In genomic region chr21:46063734-46064680, GRCh38 we compare ENCODE assay signal across 16 cellular contexts. TPM values are rescaled to one million over a fixed set of nuclear protein-coding genes. Genes with fewer than 3 reads are reported as not detected.
DNase-seq lines count a peak whose midpoint lies in the region; ATAC-seq and TF ChIP-seq lines count a peak whose summit lies in the region.
"Had no signal": no experiment of that assay in that cellular context is flagged by ENCODE, and none has a peak within 500 bp of the region (broad histone marks: within the 10 kb centered on the region; RNA-seq: fewer than 3 reads in every experiment).

No MANE protein-coding gene starts in this region.

- peak overlapping the region; percentile 96 for H3K9ac ChIP-seq in mesenchymal stem cell (ENCODE audit: low read length)
- H3K9ac ChIP-seq in smooth muscle cell (ENCODE audit: low read depth) = no peak overlapping the region

- H3K27me3 ChIP-seq in mesenchymal stem cell (ENCODE audit: control insufficient read depth in 1 of 2, insufficient read depth in 1 of 2, low read length in 2 of 2) (no peaks in the 10 kb centered on the region), smooth muscle cell (ENCODE audit: low read depth) (no peaks in the 10 kb centered on the region)

- no peaks in the 10 kb centered on the region for H3K36me3 Mint-ChIP-seq in activated CD8-positive, alpha-beta memory T cell treated with anti-CD3 and anti-CD28 coated beads, Interleukin-2, amount 10 ng/mL, durations not matched to agents 7 days and 5 days
- H3K36me3 Mint-ChIP-seq: activated naive CD4-positive, alpha-beta T cell treated with anti-CD3 and anti-CD28 coated beads, Interleukin-2, amount 50 U/mL, for 24 hours had no signal

- DNase-seq in GM03348 (ENCODE audit: low spot score) = peak; percentile 0
- DNase-seq in activated CD8-positive, alpha-beta memory T cell treated with anti-CD3 and anti-CD28 coated beads, Interleukin-2, amount 10 ng/mL, durations not matched to agents 7 days and 5 days = peak; percentile 18
- DNase-seq in mesenchymal stem cell = no peak
- no peak for DNase-seq in smooth muscle cell (lab: John Stamatoyannopoulos, UW; ENCODE audit: unreplicated experiment)
- DNase-seq in GM13976 (ENCODE audit: low spot score) = no peak
- no peak for DNase-seq in glomerular visceral epithelial cell (ENCODE audit: extremely low spot score)
- no peak for DNase-seq in stimulated activated CD4-positive, alpha-beta T cell treated with anti-CD3 and anti-CD28 coated beads, Interleukin-1b, Interleukin-23, amount 100 ng/mL, for 48 hours
- DNase-seq: activated B cell treated with CpG ODN at 0.5 μM for 24 hours; effector CD8-positive, alpha-beta T cell; GOT3; hippocampal formation; NCI-H1417; NK-92 treated with Interleukin-12 subunit alpha and Interleukin-12 subunit beta, amount 100 ng/mL, for 24 hours; T-helper 1 cell had no signal

- H4K91ac ChIP-seq in mesenchymal stem cell (ENCODE audit: low read length) = peak overlapping the region; percentile 5

- ATAC-seq in activated CD8-positive, alpha-beta memory T cell treated with anti-CD3 and anti-CD28 coated beads, Interleukin-2, amount 10 ng/mL, durations not matched to agents 7 days and 5 days = no peak

- H4K8ac ChIP-seq in mesenchymal stem cell (ENCODE audit: low read length) = peak overlapping the region; percentile 43

- peaks cover 13% of the 10 kb centered on the region for H3K9me3 Mint-ChIP-seq in activated CD8-positive, alpha-beta memory T cell treated with anti-CD3 and anti-CD28 coated beads, Interleukin-2, amount 10 ng/mL, durations not matched to agents 7 days and 5 days (ENCODE audit: low read depth)
- H3K9me3 Mint-ChIP-seq: activated naive CD4-positive, alpha-beta T cell treated with anti-CD3 and anti-CD28 coated beads, Interleukin-2, amount 50 U/mL, for 24 hours had no signal

- no peaks in the 10 kb centered on the region for H3K79me1 ChIP-seq in mesenchymal stem cell (replicated peaks; ENCODE audit: low read length, poor library complexity, severe bottlenecking)

- peaks cover 27% of the 10 kb centered on the region for H3K4me1 ChIP-seq in mesenchymal stem cell (ENCODE audit: control insufficient read depth, insufficient read depth, low read depth, low read length)
- peaks cover 27% of the 10 kb centered on the region for H3K4me1 ChIP-seq in smooth muscle cell (ENCODE audit: low read depth)

- H3K23ac ChIP-seq in mesenchymal stem cell (ENCODE audit: low read length in 2 of 2) = no peak overlapping the region

- TF ChIP-seq CTCF in smooth muscle cell (IDR thresholded peaks at IDR 0.05; ENCODE audit: borderline replicate concordance, insufficient read depth, poor library complexity, severe bottlenecking) = no peak
- TF ChIP-seq CTCF in GM13976 (IDR thresholded peaks at IDR 0.05; ENCODE audit: borderline replicate concordance, control extremely low read depth, extremely low read depth, insufficient read depth, missing control alignments) = no peak

- H3F3A ChIP-seq in smooth muscle cell (ENCODE audit: low read depth) = peaks cover 7% of the 10 kb centered on the region

- H3K4me2 ChIP-seq in mesenchymal stem cell (ENCODE audit: low read length, poor library complexity, severe bottlenecking) (no peak overlapping the region), smooth muscle cell (no peak overlapping the region)

- peak overlapping the region in 1 of 2 experiments; percentile 53 for H3K14ac ChIP-seq in mesenchymal stem cell (ENCODE audit: low read length in 2 of 2)

- 90% methylated on average over 30 of the region's 30 CpGs for WGBS in mesenchymal stem cell
- WGBS in smooth muscle cell (ENCODE audit: low lambda C conversion rate) = 85% methylated on average over 30 of the region's 30 CpGs

- peaks cover 9% of the 10 kb centered on the region for H3K9me3 ChIP-seq in mesenchymal stem cell (ENCODE audit: control insufficient read depth, low read length)
- no peaks in the 10 kb centered on the region for H3K9me3 ChIP-seq in smooth muscle cell (replicated peaks; ENCODE audit: low read depth)

- peak overlapping the region; percentile 44 for H2BK120ac ChIP-seq in mesenchymal stem cell (ENCODE audit: low read depth, low read length)

- no peak overlapping the region for H2BK5ac ChIP-seq in mesenchymal stem cell (ENCODE audit: low read depth, low read length, poor library complexity, severe bottlenecking)

- peak overlapping the region; percentile 12 to 25 for H3K4ac ChIP-seq in mesenchymal stem cell (ENCODE audit: low read depth in 1 of 2, low read length in 2 of 2)

- H2AFZ ChIP-seq in mesenchymal stem cell (ENCODE audit: low read depth, low read length) (no peak overlapping the region), smooth muscle cell (ENCODE audit: low read depth) (no peak overlapping the region)

- peaks cover 0 to 3% of the 10 kb centered on the region in 2 experiments for H3K36me3 ChIP-seq in mesenchymal stem cell (ENCODE audit: control insufficient read depth in 1 of 2, insufficient read depth in 2 of 2, low read depth in 1 of 2, low read length in 2 of 2)
- no peaks in the 10 kb centered on the region for H3K36me3 ChIP-seq in smooth muscle cell (ENCODE audit: low read depth)

- no peak overlapping the region for H3K27ac ChIP-seq in mesenchymal stem cell (ENCODE audit: low read length, poor library complexity, severe bottlenecking)
- H3K27ac ChIP-seq in smooth muscle cell (ENCODE audit: low read depth) = peak overlapping the region; percentile 47

- no peak overlapping the region for H3K4me3 ChIP-seq in mesenchymal stem cell (ENCODE audit: insufficient read depth in 1 of 2, low read depth in 1 of 2, low read length in 2 of 2)
- H3K4me3 ChIP-seq in smooth muscle cell = no peak overlapping the region

- H3K27ac Mint-ChIP-seq in activated CD8-positive, alpha-beta memory T cell treated with anti-CD3 and anti-CD28 coated beads, Interleukin-2, amount 10 ng/mL, durations not matched to agents 7 days and 5 days = no peak overlapping the region
- H3K27ac Mint-ChIP-seq: activated B cell treated with CpG ODN at 0.5 μM for 24 hours; activated naive CD4-positive, alpha-beta T cell treated with anti-CD3 and anti-CD28 coated beads, Interleukin-2, amount 50 U/mL, for 24 hours; stimulated activated naive CD8-positive, alpha-beta T cell treated with anti-CD3 and anti-CD28 coated beads, Interleukin-15, Interleukin-2, amounts not matched to agents 100 ng/mL and 50 ng/mL, for 24 hours had no signal

- H3K4me1 Mint-ChIP-seq in activated CD8-positive, alpha-beta memory T cell treated with anti-CD3 and anti-CD28 coated beads, Interleukin-2, amount 10 ng/mL, durations not matched to agents 7 days and 5 days = peaks cover 2% of the 10 kb centered on the region
- H3K4me1 Mint-ChIP-seq: activated B cell treated with CpG ODN at 0.5 μM for 24 hours had no signal

- in situ Hi-C loops in GM13976 (cut with MboI; ENCODE audit: low sequenced_read_pairs, unreplicated experiment) = no loop called here

- CTCF ChIA-PET in activated CD8-positive, alpha-beta memory T cell treated with anti-CD3 and anti-CD28 coated beads, Interleukin-2, amount 10 ng/mL, durations not matched to agents 7 days and 5 days (lab: Charles Lee) = interaction anchor here (0.5 kb wide), 1 partner anchor 90 kb away, joined by 4 read pairs; no protein-coding TSS in a partner anchor

- no peaks in the 10 kb centered on the region for H4K20me1 ChIP-seq in smooth muscle cell (ENCODE audit: low read depth)

- no peak overlapping the region for H3K4me3 Mint-ChIP-seq in activated CD8-positive, alpha-beta memory T cell treated with anti-CD3 and anti-CD28 coated beads, Interleukin-2, amount 10 ng/mL, durations not matched to agents 7 days and 5 days
- H3K4me3 Mint-ChIP-seq: activated B cell treated with CpG ODN at 0.5 μM for 24 hours; activated naive CD4-positive, alpha-beta T cell treated with anti-CD3 and anti-CD28 coated beads, Interleukin-2, amount 50 U/mL, for 24 hours; stimulated activated naive CD8-positive, alpha-beta T cell treated with anti-CD3 and anti-CD28 coated beads, Interleukin-15, Interleukin-2, amounts not matched to agents 100 ng/mL and 50 ng/mL, for 24 hours had no signal

- peak overlapping the region; percentile 40 for H2AK5ac ChIP-seq in mesenchymal stem cell (ENCODE audit: low read length, severe bottlenecking)

- H3K27me3 Mint-ChIP-seq in activated CD8-positive, alpha-beta memory T cell treated with anti-CD3 and anti-CD28 coated beads, Interleukin-2, amount 10 ng/mL, durations not matched to agents 7 days and 5 days = peaks cover 18% of the 10 kb centered on the region

- H3K18ac ChIP-seq in mesenchymal stem cell (ENCODE audit: low read depth in 1 of 2, low read length in 2 of 2) = peak overlapping the region; percentile 43 to 76

- peak overlapping the region; percentile 78 to 88 for H2BK12ac ChIP-seq in mesenchymal stem cell (ENCODE audit: low read length in 2 of 2)

- peak overlapping the region; percentile 73 for H2BK15ac ChIP-seq in mesenchymal stem cell (ENCODE audit: low read depth, poor library complexity, severe bottlenecking)

- no peaks in the 10 kb centered on the region for H3K79me2 ChIP-seq in smooth muscle cell (ENCODE audit: low read depth)

RNA-seq across cellular contexts. Expression of gene COL6A2, which starts 33.9 kb away (rescaled TPM):
- 10 to 100 TPM in 1 of 2 experiments, 1 to 10 TPM in 1; 5.0 to 17.9 TPM for total RNA-seq in activated CD8-positive, alpha-beta memory T cell treated with anti-CD3 and anti-CD28 coated beads, Interleukin-2, amount 10 ng/mL, durations not matched to agents 7 days and 5 days
- polyA plus RNA-seq in mesenchymal stem cell (2013, experiment 1 of 2) = 1,409 TPM
- polyA plus RNA-seq in mesenchymal stem cell (2013, experiment 2 of 2) = 1,389 TPM
- 1,570 and 1,698 TPM in 2 replicates for total RNA-seq in smooth muscle cell
- 2,969 and 4,089 TPM in 2 replicates for polyA plus RNA-seq in smooth muscle cell

Comparison
In these comparisons a context has a peak if more than half of its experiments do, and no peak if none do; other contexts are left out.
1. DNase-seq: peak in GM03348 (single experiment) and activated CD8-positive, alpha-beta memory T cell treated with anti-CD3 and anti-CD28 coated beads, Interleukin-2, amount 10 ng/mL, durations not matched to agents 7 days and 5 days (single experiment); none in mesenchymal stem cell (single experiment), smooth muscle cell (single experiment), GM13976 (single experiment), glomerular visceral epithelial cell (single experiment) and stimulated activated CD4-positive, alpha-beta T cell treated with anti-CD3 and anti-CD28 coated beads, Interleukin-1b, Interleukin-23, amount 100 ng/mL, for 48 hours (single experiment).
2. RNA of gene COL6A2, which starts 33.9 kb away (total RNA-seq): 1,570 to 1,698 TPM in smooth muscle cell; 5.0 to 17.9 TPM in activated CD8-positive, alpha-beta memory T cell treated with anti-CD3 and anti-CD28 coated beads, Interleukin-2, amount 10 ng/mL, durations not matched to agents 7 days and 5 days; every median in the first group is over 10 times any median in the second.